In genomic region chr14:105925615-105926414, GRCh38 we compare ENCODE assay signal across 18 cellular contexts.
"Had no signal": no experiment of that assay in that cellular context is flagged by ENCODE, and none has a peak within 500 bp of the region (broad histone marks: within the 10 kb centered on the region; RNA-seq: fewer than 3 reads in every experiment).

No MANE protein-coding gene starts in this region.

- H3K36me3 ChIP-seq: neutrophil, stomach had no signal

- H3K9me3 ChIP-seq: neutrophil, testis had no signal

- H3K27ac ChIP-seq: dorsolateral prefrontal cortex, neutrophil, stomach, testis had no signal

- H3K27ac Mint-ChIP-seq: activated CD4-positive, alpha-beta T cell treated with anti-CD3 and anti-CD28 coated beads, Interleukin-2, amount 10 ng/mL, durations not matched to agents 24 days and 14 days; activated CD8-positive, alpha-beta T cell treated with anti-CD3 and anti-CD28 coated beads, Interleukin-2, amount 10 ng/mL, durations not matched to agents 7 days and 5 days; endodermal cell; immature natural killer cell; naive thymus-derived CD8-positive, alpha-beta T cell; progenitor cell of endocrine pancreas; WTC11 had no signal

- H3K4me1 Mint-ChIP-seq: activated CD4-positive, alpha-beta T cell treated with anti-CD3 and anti-CD28 coated beads, Interleukin-2, amount 10 ng/mL, durations not matched to agents 24 days and 14 days; endodermal cell; immature natural killer cell; WTC11 had no signal

- H3K9me3 Mint-ChIP-seq: activated CD4-positive, alpha-beta T cell treated with anti-CD3 and anti-CD28 coated beads, Interleukin-2, amount 10 ng/mL, durations not matched to agents 24 days and 14 days; immature natural killer cell had no signal

- DNase-seq: activated CD4-positive, alpha-beta T cell treated with anti-CD3 and anti-CD28 coated beads, Interleukin-2, amount 10 ng/mL, durations not matched to agents 24 days and 14 days; activated CD8-positive, alpha-beta memory T cell treated with anti-CD3 and anti-CD28 coated beads, Interleukin-2, amount 50 U/mL, for 4 hours; activated CD8-positive, alpha-beta T cell treated with anti-CD3 and anti-CD28 coated beads, Interleukin-2, amount 10 ng/mL, durations not matched to agents 7 days and 5 days; activated gamma-delta T cell treated with Interleukin-2 at 50 U/mL for 16 hours; activated T-cell treated with anti-CD3 and anti-CD28 coated beads, Interleukin-2, amount 50 U/mL, for 48 hours; endodermal cell; immature natural killer cell; mammary epithelial cell; stimulated activated CD4-positive, alpha-beta T cell treated with anti-CD3 and anti-CD28 coated beads, Interleukin-1b, Interleukin-23, amount 100 ng/mL, for 48 hours; stomach; SW 1271; testis had no signal

- ATAC-seq: activated CD8-positive, alpha-beta T cell treated with anti-CD3 and anti-CD28 coated beads, Interleukin-2, amount 10 ng/mL, durations not matched to agents 7 days and 5 days; naive thymus-derived CD8-positive, alpha-beta T cell; right cardiac atrium; WTC11 had no signal

- H3K4me3 ChIP-seq: dorsolateral prefrontal cortex, stomach, testis had no signal

- H3K36me3 Mint-ChIP-seq: immature natural killer cell had no signal

- H3K4me1 ChIP-seq: stomach, testis had no signal

- H3K27me3 ChIP-seq: testis had no signal

- H3K4me3 Mint-ChIP-seq: activated CD4-positive, alpha-beta T cell treated with anti-CD3 and anti-CD28 coated beads, Interleukin-2, amount 10 ng/mL, durations not matched to agents 24 days and 14 days; activated CD8-positive, alpha-beta T cell treated with anti-CD3 and anti-CD28 coated beads, Interleukin-2, amount 10 ng/mL, durations not matched to agents 7 days and 5 days; endodermal cell; immature natural killer cell; naive thymus-derived CD8-positive, alpha-beta T cell; WTC11 had no signal
